In the genomic region with DNA sequence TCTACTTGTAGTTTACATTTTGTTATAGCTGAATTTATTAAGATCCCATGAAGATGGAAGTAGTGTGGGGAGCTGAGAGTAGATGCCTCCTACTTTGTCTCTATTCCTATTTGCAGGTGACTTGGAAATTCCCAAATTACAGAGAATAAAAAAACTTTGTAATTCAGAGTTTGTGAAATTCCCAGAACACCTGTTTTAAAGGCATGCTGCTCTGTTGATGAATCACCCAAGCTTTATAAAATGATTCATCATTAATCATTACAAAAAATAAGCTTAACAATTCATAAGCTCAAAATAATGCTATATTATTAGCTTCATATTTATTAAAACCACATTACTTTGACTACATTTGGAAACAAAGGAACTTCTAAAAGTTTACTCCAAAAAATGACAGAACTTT, we compare ENCODE assay signal across 19 cellular contexts.
"Had no signal": no experiment of that assay in that cellular context is flagged by ENCODE, and none has a peak within 500 bp of the region (broad histone marks: within the 10 kb centered on the region; RNA-seq: fewer than 3 reads in every experiment).

No MANE protein-coding gene starts in this region.

- H3K4me3 Mint-ChIP-seq: activated CD4-positive, alpha-beta T cell treated with anti-CD3 and anti-CD28 coated beads, Interleukin-2, amount 10 ng/mL, durations not matched to agents 24 days and 14 days; activated CD8-positive, alpha-beta T cell treated with anti-CD3 and anti-CD28 coated beads for 36 hours; activated naive CD4-positive, alpha-beta T cell treated with anti-CD3 and anti-CD28 coated beads for 36 hours; activated naive CD8-positive, alpha-beta T cell treated with anti-CD3 and anti-CD28 coated beads, Interleukin-2, amount 50 U/mL, for 24 hours; neural crest cell; stimulated activated naive CD8-positive, alpha-beta T cell treated with anti-CD3 and anti-CD28 coated beads, Interleukin-15, Interleukin-2, amounts not matched to agents 100 ng/mL and 50 ng/mL, for 24 hours; T-helper 1 cell treated with Interleukin-12 subunit alpha and Interleukin-12 subunit beta and Interleukin-4 antibody, amounts not matched to agents 30 μg/mL and 1 μg/mL, for 36 hours had no signal

- ATAC-seq: activated CD8-positive, alpha-beta T cell treated with anti-CD3 and anti-CD28 coated beads for 36 hours; activated naive CD8-positive, alpha-beta T cell treated with anti-CD3 and anti-CD28 coated beads, Interleukin-2, amount 50 U/mL, for 24 hours; left lobe of liver had no signal

- H3K27me3 ChIP-seq: brain microvascular endothelial cell, right atrium auricular region had no signal

- H3K9me3 Mint-ChIP-seq: activated CD4-positive, alpha-beta T cell treated with anti-CD3 and anti-CD28 coated beads, Interleukin-2, amount 10 ng/mL, durations not matched to agents 24 days and 14 days; activated CD8-positive, alpha-beta T cell treated with anti-CD3 and anti-CD28 coated beads for 36 hours; activated naive CD4-positive, alpha-beta T cell treated with anti-CD3 and anti-CD28 coated beads for 36 hours; activated naive CD8-positive, alpha-beta T cell treated with anti-CD3 and anti-CD28 coated beads, Interleukin-2, amount 50 U/mL, for 24 hours; activated T-helper 2 cell treated with anti-CD3 and anti-CD28 coated beads, Interferon-gamma antibody, Interleukin-2, Interleukin-4, amounts not matched to agents 10 μg/mL and 5 μg/mL and 100 μg/mL, durations not matched to agents 14 hours and 24 hours and 36 hours; stimulated activated naive CD8-positive, alpha-beta T cell treated with anti-CD3 and anti-CD28 coated beads, Interleukin-15, Interleukin-2, amounts not matched to agents 100 ng/mL and 50 ng/mL, for 24 hours; T-helper 1 cell treated with Interleukin-12 subunit alpha and Interleukin-12 subunit beta and Interleukin-4 antibody, amounts not matched to agents 30 μg/mL and 1 μg/mL, for 36 hours had no signal

- H3K27me3 Mint-ChIP-seq: activated CD4-positive, alpha-beta T cell treated with anti-CD3 and anti-CD28 coated beads, Interleukin-2, amount 10 ng/mL, durations not matched to agents 24 days and 14 days; activated CD8-positive, alpha-beta T cell treated with anti-CD3 and anti-CD28 coated beads for 36 hours; activated naive CD8-positive, alpha-beta T cell treated with anti-CD3 and anti-CD28 coated beads, Interleukin-2, amount 50 U/mL, for 24 hours; stimulated activated naive CD8-positive, alpha-beta T cell treated with anti-CD3 and anti-CD28 coated beads, Interleukin-15, Interleukin-2, amounts not matched to agents 100 ng/mL and 50 ng/mL, for 24 hours had no signal

- H3K4me3 ChIP-seq: right atrium auricular region, tibial nerve had no signal

- H3K36me3 ChIP-seq: brain microvascular endothelial cell, right atrium auricular region, tibial nerve had no signal

- H3K27ac ChIP-seq: brain microvascular endothelial cell, right atrium auricular region, tibial nerve had no signal

- DNase-seq: activated CD4-positive, alpha-beta T cell treated with anti-CD3 and anti-CD28 coated beads, Interleukin-2, amount 10 ng/mL, durations not matched to agents 24 days and 14 days; activated CD8-positive, alpha-beta T cell treated with anti-CD3 and anti-CD28 coated beads for 36 hours; activated naive CD4-positive, alpha-beta T cell treated with anti-CD3 and anti-CD28 coated beads for 36 hours; activated naive CD8-positive, alpha-beta T cell treated with anti-CD3 and anti-CD28 coated beads, Interleukin-2, amount 50 U/mL, for 24 hours; activated T-cell treated with anti-CD3 and anti-CD28 coated beads, Interleukin-2, amount 50 U/mL, for 1 hour; anterior cingulate cortex; brain microvascular endothelial cell; cerebellar nuclear complex; effector CD8-positive, alpha-beta T cell; foreskin fibroblast; hippocampal formation had no signal

- H3K4me1 ChIP-seq: right atrium auricular region, tibial nerve had no signal

- H3K4me1 Mint-ChIP-seq: activated CD4-positive, alpha-beta T cell treated with anti-CD3 and anti-CD28 coated beads, Interleukin-2, amount 10 ng/mL, durations not matched to agents 24 days and 14 days; activated naive CD8-positive, alpha-beta T cell treated with anti-CD3 and anti-CD28 coated beads, Interleukin-2, amount 50 U/mL, for 24 hours; neural crest cell had no signal

- FAIRE-seq: urothelium cell line had no signal

- H3K9me3 ChIP-seq: tibial nerve had no signal
